Comparison of ENCODE assay signal across 12 cellular contexts in genomic region chrX:49111846-49112245, GRCh38.
"Had no signal": no experiment of that assay in that cellular context is flagged by ENCODE, and none has a peak within 500 bp of the region (broad histone marks: within the 10 kb centered on the region; RNA-seq: fewer than 3 reads in every experiment).

No MANE protein-coding gene starts in this region.

- H3K4me1 ChIP-seq: heart right ventricle had no signal

- H3K4me3 ChIP-seq: heart right ventricle, ovary had no signal

- DNase-seq: activated CD4-positive, alpha-beta T cell treated with anti-CD3 and anti-CD28 coated beads, Interleukin-2, amount 50 U/mL, for 4 hours; activated naive CD4-positive, alpha-beta T cell treated with anti-CD3 and anti-CD28 coated beads for 36 hours; heart right ventricle; islet precursor cell; nephron progenitor cell; ovary; retina; SK-N-SH; stimulated activated CD4-positive, alpha-beta T cell treated with anti-CD3 and anti-CD28 coated beads, Interleukin-2, amount 100 ng/mL, for 48 hours; stimulated activated naive B cell treated with anti-CD40 and anti-IgM and Interleukin-4, amounts not matched to agents 10 μg/mL and 1 μg/mL and 100 μg/mL, for 72 hours; T-cell; T1000 had no signal

- H3K9me3 ChIP-seq: heart right ventricle, ovary, SK-N-SH had no signal

- H3K36me3 ChIP-seq: ovary had no signal

- H3K27me3 ChIP-seq: heart right ventricle, ovary had no signal

- H3K27ac ChIP-seq: heart right ventricle, ovary had no signal
